ENCODE assay signal across 14 cellular contexts in genomic region chr3:68088216-68088615, GRCh38.
DNase-seq lines count a peak whose midpoint lies in the region; ATAC-seq, FAIRE-seq and TF ChIP-seq lines count a peak whose summit lies in the region.
"Had no signal": no experiment of that assay in that cellular context is flagged by ENCODE, and none has a peak within 500 bp of the region (broad histone marks: within the 10 kb centered on the region; RNA-seq: fewer than 3 reads in every experiment).

No MANE protein-coding gene starts in this region.

- no peaks in the 10 kb centered on the region for H3K27me3 Mint-ChIP-seq in activated CD8-positive, alpha-beta memory T cell treated with anti-CD3 and anti-CD28 coated beads, Interleukin-2, amount 10 ng/mL, durations not matched to agents 7 days and 5 days

- ATAC-seq in activated CD8-positive, alpha-beta memory T cell treated with anti-CD3 and anti-CD28 coated beads, Interleukin-2, amount 10 ng/mL, durations not matched to agents 7 days and 5 days: peak; percentile 71
- ATAC-seq in stimulated activated effector memory CD8-positive, alpha-beta T cell treated with anti-CD3 and anti-CD28 coated beads, Interleukin-12 subunit alpha, Interleukin-12 subunit beta, amount 100 ng/mL, for 72 hours: peak; percentile 78
- no peak for ATAC-seq in HG03354 (IDR thresholded peaks at IDR 0.05; ENCODE audit: poor library complexity, severe bottlenecking, unreplicated experiment)

- H3K4me1 Mint-ChIP-seq in activated CD8-positive, alpha-beta memory T cell treated with anti-CD3 and anti-CD28 coated beads, Interleukin-2, amount 10 ng/mL, durations not matched to agents 7 days and 5 days: peaks cover 25% of the 10 kb centered on the region
- H3K4me1 Mint-ChIP-seq in stimulated activated effector memory CD8-positive, alpha-beta T cell treated with anti-CD3 and anti-CD28 coated beads, Interleukin-12 subunit alpha, Interleukin-12 subunit beta, amount 100 ng/mL, for 72 hours: peaks cover 26% of the 10 kb centered on the region
- H3K4me1 Mint-ChIP-seq: endodermal cell had no signal

- H3K27ac ChIP-seq in kidney (ENCODE audit: low read depth in 2 of 2, low read length in 2 of 2) (no peak overlapping the region), osteoblast (ENCODE audit: low read depth, low read length) (no peak overlapping the region)
- H3K27ac ChIP-seq: SJSA1, spleen, uterus had no signal

- H3K4me1 ChIP-seq in kidney (ENCODE audit: control insufficient read depth in 1 of 2, insufficient read depth in 1 of 2, low read depth in 1 of 2, low read length in 2 of 2) (peaks cover 0 to 3% of the 10 kb centered on the region in 2 donors), osteoblast (ENCODE audit: insufficient read depth, low read length) (no peaks in the 10 kb centered on the region)
- H3K4me1 ChIP-seq: SJSA1, uterus had no signal

- H3K27me3 ChIP-seq in osteoblast (ENCODE audit: insufficient read depth, low read length): no peaks in the 10 kb centered on the region
- H3K27me3 ChIP-seq: SJSA1, uterus had no signal

- no peak overlapping the region for H2AFZ ChIP-seq in osteoblast (ENCODE audit: low read length)

- FAIRE-seq in kidney (lab: Jason Lieb, UNC): peak; percentile 38

- CTCF ChIA-PET in activated CD8-positive, alpha-beta memory T cell treated with anti-CD3 and anti-CD28 coated beads, Interleukin-2, amount 10 ng/mL, durations not matched to agents 7 days and 5 days (lab: Charles Lee): no interaction called here

- H3K79me2 ChIP-seq in osteoblast (ENCODE audit: insufficient read depth, low read length): no peaks in the 10 kb centered on the region

- H3K4me3 ChIP-seq in kidney (ENCODE audit: low read length in 2 of 2) (no peak overlapping the region), osteoblast (ENCODE audit: insufficient read depth, low read length) (no peak overlapping the region)
- H3K4me3 ChIP-seq: SJSA1, spleen, uterus had no signal

- H3K4me2 ChIP-seq in osteoblast (ENCODE audit: insufficient read depth, low read length): no peak overlapping the region

- H3K9me3 Mint-ChIP-seq in activated CD8-positive, alpha-beta memory T cell treated with anti-CD3 and anti-CD28 coated beads, Interleukin-2, amount 10 ng/mL, durations not matched to agents 7 days and 5 days (ENCODE audit: low read depth): no peaks in the 10 kb centered on the region
- H3K9me3 Mint-ChIP-seq in stimulated activated effector memory CD8-positive, alpha-beta T cell treated with anti-CD3 and anti-CD28 coated beads, Interleukin-12 subunit alpha, Interleukin-12 subunit beta, amount 100 ng/mL, for 72 hours: no peaks in the 10 kb centered on the region
- H3K9me3 Mint-ChIP-seq: endodermal cell had no signal

- H3K36me3 Mint-ChIP-seq in activated CD8-positive, alpha-beta memory T cell treated with anti-CD3 and anti-CD28 coated beads, Interleukin-2, amount 10 ng/mL, durations not matched to agents 7 days and 5 days: no peaks in the 10 kb centered on the region
- no peaks in the 10 kb centered on the region for H3K36me3 Mint-ChIP-seq in stimulated activated effector memory CD8-positive, alpha-beta T cell treated with anti-CD3 and anti-CD28 coated beads, Interleukin-12 subunit alpha, Interleukin-12 subunit beta, amount 100 ng/mL, for 72 hours

- H4K20me1 ChIP-seq in osteoblast (ENCODE audit: insufficient read depth, low read length): no peaks in the 10 kb centered on the region

- H3K36me3 ChIP-seq in kidney (ENCODE audit: control insufficient read depth in 1 of 2, insufficient read depth in 2 of 2, low read length in 2 of 2) (no peaks in the 10 kb centered on the region), osteoblast (ENCODE audit: insufficient read depth, low read length) (no peaks in the 10 kb centered on the region)
- H3K36me3 ChIP-seq: SJSA1, spleen, uterus had no signal

- no peak overlapping the region for H3K9ac ChIP-seq in kidney (ENCODE audit: low read length in 2 of 2)

- no peak overlapping the region for H3K27ac Mint-ChIP-seq in activated CD8-positive, alpha-beta memory T cell treated with anti-CD3 and anti-CD28 coated beads, Interleukin-2, amount 10 ng/mL, durations not matched to agents 7 days and 5 days
- peak overlapping the region; percentile 23 for H3K27ac Mint-ChIP-seq in stimulated activated effector memory CD8-positive, alpha-beta T cell treated with anti-CD3 and anti-CD28 coated beads, Interleukin-12 subunit alpha, Interleukin-12 subunit beta, amount 100 ng/mL, for 72 hours
- H3K27ac Mint-ChIP-seq: endodermal cell had no signal

- peak; percentile 17 to 25 for DNase-seq in activated CD8-positive, alpha-beta memory T cell treated with anti-CD3 and anti-CD28 coated beads for 1 hour (ENCODE audit: extremely low read depth in 1 of 2, low read depth in 1 of 2)
- DNase-seq in activated CD8-positive, alpha-beta memory T cell treated with anti-CD3 and anti-CD28 coated beads, Interleukin-2, amount 50 U/mL, for 48 hours: no peak
- DNase-seq in activated CD8-positive, alpha-beta memory T cell treated with anti-CD3 and anti-CD28 coated beads, Interleukin-2, amount 10 ng/mL, durations not matched to agents 7 days and 5 days: peak; percentile 59
- DNase-seq in kidney (no peak), osteoblast (ENCODE audit: insufficient read length, low spot score, missing footprints) (no peak), GOT3 (lab: John Stamatoyannopoulos, UW) (no peak)
- peak in 1 of 2 donors; percentile 51 for DNase-seq in stimulated activated effector memory CD8-positive, alpha-beta T cell treated with anti-CD3 and anti-CD28 coated beads, Interleukin-12 subunit alpha, Interleukin-12 subunit beta, amount 100 ng/mL, for 72 hours (ENCODE audit: low spot score in 2 of 2)
- DNase-seq: amniotic stem cell, endodermal cell, NCI-H2107, spleen, uterus had no signal

- H3K4me3 Mint-ChIP-seq in activated CD8-positive, alpha-beta memory T cell treated with anti-CD3 and anti-CD28 coated beads, Interleukin-2, amount 10 ng/mL, durations not matched to agents 7 days and 5 days: no peak overlapping the region
- H3K4me3 Mint-ChIP-seq in stimulated activated effector memory CD8-positive, alpha-beta T cell treated with anti-CD3 and anti-CD28 coated beads, Interleukin-12 subunit alpha, Interleukin-12 subunit beta, amount 100 ng/mL, for 72 hours: no peak overlapping the region
- H3K4me3 Mint-ChIP-seq: endodermal cell had no signal

- intact Hi-C loops in kidney (cut with DNase I): no loop called here

- no peak for TF ChIP-seq CTCF in kidney (IDR thresholded peaks at IDR 0.05; ENCODE audit: borderline replicate concordance, extremely low read depth, insufficient read depth)
- no peak for TF ChIP-seq CTCF in osteoblast (IDR thresholded peaks at IDR 0.05; ENCODE audit: extremely low read depth, low read depth, low read length)

- H3K9me3 ChIP-seq in kidney (ENCODE audit: control insufficient read depth in 1 of 2, low read length in 2 of 2) (no peaks in the 10 kb centered on the region), osteoblast (ENCODE audit: low read depth, low read length) (no peaks in the 10 kb centered on the region)
- H3K9me3 ChIP-seq: SJSA1, spleen, uterus had no signal

Comparison
In these comparisons a context has a peak if more than half of its experiments do, and no peak if none do; other contexts are left out.
1. DNase-seq: peak in activated CD8-positive, alpha-beta memory T cell treated with anti-CD3 and anti-CD28 coated beads for 1 hour (2 of 2) and activated CD8-positive, alpha-beta memory T cell treated with anti-CD3 and anti-CD28 coated beads, Interleukin-2, amount 10 ng/mL, durations not matched to agents 7 days and 5 days (single experiment); none in activated CD8-positive, alpha-beta memory T cell treated with anti-CD3 and anti-CD28 coated beads, Interleukin-2, amount 50 U/mL, for 48 hours (single experiment), kidney (single experiment), osteoblast (single experiment) and GOT3 (single experiment).